In genomic region chr5:68659876-68660275, GRCh38 we compare ENCODE assay signal across 21 cellular contexts.
A peak's percentile ranks its signal among the peaks of the same experiment; 100 is the strongest.
DNase-seq lines count a peak whose midpoint lies in the region; ATAC-seq and TF ChIP-seq lines count a peak whose summit lies in the region.
"Had no signal": no experiment of that assay in that cellular context is flagged by ENCODE, and none has a peak within 500 bp of the region (broad histone marks: within the 10 kb centered on the region; RNA-seq: fewer than 3 reads in every experiment).

No MANE protein-coding gene starts in this region.

- H4K20me1 ChIP-seq in GM23248 (ENCODE audit: insufficient read depth) (no peaks in the 10 kb centered on the region), PC-3 (ENCODE audit: low read length) (no peaks in the 10 kb centered on the region)

- POLR2A ChIA-PET in PC-3 (lab: Charles Lee; ENCODE audit: unreplicated experiment), result no interaction called here

- peaks cover 5% of the 10 kb centered on the region for H3K4me1 Mint-ChIP-seq in activated T-cell treated with anti-CD3 and anti-CD28 coated beads, Interleukin-2, amount 50 U/mL, for 72 hours (ENCODE audit: low read depth)

- intact Hi-C loops in PC-3 (cut with micrococcal nuclease), result no loop called here

- H3K4me2 ChIP-seq in GM23248 (ENCODE audit: unreplicated experiment) (no peak overlapping the region), PC-3 (ENCODE audit: low read length) (no peak overlapping the region)
- H3K4me2 ChIP-seq: SK-N-SH had no signal

- no peaks in the 10 kb centered on the region for H3K27me3 Mint-ChIP-seq in activated T-cell treated with anti-CD3 and anti-CD28 coated beads, Interleukin-2, amount 50 U/mL, for 72 hours (ENCODE audit: low read depth)

- no peak overlapping the region for H3K4me3 ChIP-seq in GM23248
- H3K4me3 ChIP-seq in PC-3 (ENCODE audit: low read length), result no peak overlapping the region
- H3K4me3 ChIP-seq: GM12878 had no signal

- H3K9me2 ChIP-seq in GM23248 (ENCODE audit: insufficient read depth) (no peaks in the 10 kb centered on the region), PC-3 (replicated peaks; ENCODE audit: low read length) (no peaks in the 10 kb centered on the region)
- H3K9me2 ChIP-seq: SK-N-SH had no signal

- H3K36me3 ChIP-seq in GM23248 (ENCODE audit: low read depth), result no peaks in the 10 kb centered on the region
- no peaks in the 10 kb centered on the region for H3K36me3 ChIP-seq in PC-3 (ENCODE audit: low read depth, low read length)
- H3K36me3 ChIP-seq: BE2C had no signal

- no peak for ATAC-seq in PC-3
- ATAC-seq in esophagus mucosa, result no peak
- ATAC-seq in activated T-cell treated with anti-CD3 and anti-CD28 coated beads, Interleukin-2, amount 50 U/mL, for 72 hours (replicated peaks in 1 of 2), result no peak
- ATAC-seq: GM12878 had no signal

- no peaks in the 10 kb centered on the region for H3F3A ChIP-seq in GM23248 (ENCODE audit: insufficient read depth)
- H3F3A ChIP-seq in PC-3 (ENCODE audit: low read length, unreplicated experiment), result no peaks in the 10 kb centered on the region

- H3K27ac ChIP-seq in GM23248 (no peak overlapping the region), PC-3 (ENCODE audit: low read length) (no peak overlapping the region)
- H3K27ac ChIP-seq: 22Rv1 had no signal

- H3K79me2 ChIP-seq in GM23248 (ENCODE audit: insufficient read depth), result no peaks in the 10 kb centered on the region
- no peaks in the 10 kb centered on the region for H3K79me2 ChIP-seq in PC-3 (ENCODE audit: low read length)

- no peak for TF ChIP-seq CTCF in PC-3 (conservative IDR thresholded peaks at IDR 0.05; ENCODE audit: low read depth, low read length)

- H3K9me3 Mint-ChIP-seq in activated T-cell treated with anti-CD3 and anti-CD28 coated beads, Interleukin-2, amount 50 U/mL, for 72 hours, result no peaks in the 10 kb centered on the region

- peaks cover 10% of the 10 kb centered on the region for H3K4me1 ChIP-seq in GM23248 (ENCODE audit: insufficient read depth)
- no peaks in the 10 kb centered on the region for H3K4me1 ChIP-seq in PC-3 (ENCODE audit: insufficient read depth, low read length)

- in situ Hi-C loops in GM23248 (cut with MboI), result no loop called here

- CTCF ChIA-PET in PC-3 (lab: Charles Lee), result no interaction called here

- H3K36me3 Mint-ChIP-seq in activated T-cell treated with anti-CD3 and anti-CD28 coated beads, Interleukin-2, amount 50 U/mL, for 72 hours (ENCODE audit: insufficient read depth in 2 of 2), result no peaks in the 10 kb centered on the region
- H3K36me3 Mint-ChIP-seq: CD4-positive, CD25-positive, alpha-beta regulatory T cell had no signal

- H3K9me3 ChIP-seq in GM23248 (ENCODE audit: low read depth) (no peaks in the 10 kb centered on the region), PC-3 (ENCODE audit: low read length) (no peaks in the 10 kb centered on the region)
- H3K9me3 ChIP-seq: BE2C, SK-N-SH had no signal

- 24 to 30% methylated on average over 3 of the region's 3 CpGs for WGBS in GM23248 (ENCODE audit: low coverage in 1 of 2, low lambda C conversion rate in 2 of 2, missing lambda C conversion rate in 2 of 2), 2 experiments

- no peaks in the 10 kb centered on the region for H3K27me3 ChIP-seq in GM23248 (replicated peaks; ENCODE audit: insufficient read depth)
- H3K27me3 ChIP-seq in PC-3 (ENCODE audit: low read length), result no peaks in the 10 kb centered on the region
- H3K27me3 ChIP-seq: BE2C had no signal

- H3K9ac ChIP-seq in GM23248 (no peak overlapping the region), PC-3 (ENCODE audit: low read length) (no peak overlapping the region)
- H3K9ac ChIP-seq: SK-N-SH had no signal

- H3K27ac Mint-ChIP-seq in activated T-cell treated with anti-CD3 and anti-CD28 coated beads, Interleukin-2, amount 50 U/mL, for 72 hours, result no peak overlapping the region
- H3K27ac Mint-ChIP-seq: CD4-positive, CD25-positive, alpha-beta regulatory T cell had no signal

- DNase-seq in A172 (ENCODE audit: low spot score), result peak; percentile 35
- DNase-seq in GM23248, result peak; percentile 36
- peak; percentile 4 for DNase-seq in PC-3
- DNase-seq in hepatic stellate cell (ENCODE audit: low spot score), result peak; percentile 26
- DNase-seq in C1 segment of cervical spinal cord (lab: John Stamatoyannopoulos, UW), result no peak
- no peak for DNase-seq in activated T-cell treated with anti-CD3 and anti-CD28 coated beads, Interleukin-2, amount 50 U/mL, for 72 hours
- DNase-seq in midbrain (lab: John Stamatoyannopoulos, UW), result no peak
- DNase-seq: BE2C; CD4-positive, CD25-positive, alpha-beta regulatory T cell; GOT3; Kasumi-1; MM.1S; NCI-H1048; NCI-H1436; NCI-H1930; NCI-H69; SIG-M5; SK-N-SH had no signal

- BruUV-seq in PC-3 (replicated peaks; lab: Mats Ljungman, UMichigan), result no TSS peak

- no peak overlapping the region for H2AFZ ChIP-seq in GM23248
- H2AFZ ChIP-seq in PC-3 (ENCODE audit: low read length), result no peak overlapping the region

- no peak overlapping the region for H3K4me3 Mint-ChIP-seq in activated T-cell treated with anti-CD3 and anti-CD28 coated beads, Interleukin-2, amount 50 U/mL, for 72 hours
- H3K4me3 Mint-ChIP-seq: CD4-positive, CD25-positive, alpha-beta regulatory T cell had no signal

Comparison
In these comparisons a context has a peak if more than half of its experiments do, and no peak if none do; other contexts are left out.
1. DNase-seq: peak in A172 (single experiment), GM23248 (single experiment), PC-3 (single experiment) and hepatic stellate cell (single experiment); none in C1 segment of cervical spinal cord (0 of 14), activated T-cell treated with anti-CD3 and anti-CD28 coated beads, Interleukin-2, amount 50 U/mL, for 72 hours (0 of 2) and midbrain (single experiment).